In genomic region chr21:41241341-41241740, GRCh38 we compare ENCODE assay signal across 19 cellular contexts.
"Had no signal": no experiment of that assay in that cellular context is flagged by ENCODE, and none has a peak within 500 bp of the region (broad histone marks: within the 10 kb centered on the region; RNA-seq: fewer than 3 reads in every experiment).

No MANE protein-coding gene starts in this region.

- H3K9me3 ChIP-seq: ascending aorta, gastrocnemius medialis, stomach, thyroid gland had no signal

- H3K4me3 ChIP-seq: ascending aorta, coronary artery, gastrocnemius medialis, neural progenitor cell, stomach, thyroid gland had no signal

- H3K27ac ChIP-seq: coronary artery, epithelial cell of prostate, gastrocnemius medialis, neural progenitor cell, parathyroid adenoma, stomach, thyroid gland, WERI-Rb-1 had no signal

- ATAC-seq: activated CD8-positive, alpha-beta T cell treated with anti-CD3 and anti-CD28 coated beads, Interleukin-2, amount 10 ng/mL, durations not matched to agents 7 days and 5 days; activated naive CD8-positive, alpha-beta T cell treated with anti-CD3 and anti-CD28 coated beads, Interleukin-2, amount 50 U/mL, for 24 hours; left ventricle myocardium superior had no signal

- H3K27me3 ChIP-seq: ascending aorta, gastrocnemius medialis, neural progenitor cell, stomach, thyroid gland had no signal

- H3K9ac ChIP-seq: neural progenitor cell, parathyroid adenoma had no signal

- H3K4me1 ChIP-seq: gastrocnemius medialis, neural progenitor cell, parathyroid adenoma, stomach, thyroid gland had no signal

- H3K36me3 ChIP-seq: neural progenitor cell, WERI-Rb-1 had no signal

- DNase-seq: activated CD4-positive, alpha-beta T cell treated with anti-CD3 and anti-CD28 coated beads for 4 hours; activated CD8-positive, alpha-beta memory T cell treated with anti-CD3 and anti-CD28 coated beads, Interleukin-2, amount 50 U/mL, for 48 hours; activated CD8-positive, alpha-beta T cell treated with anti-CD3 and anti-CD28 coated beads, Interleukin-2, amount 10 ng/mL, durations not matched to agents 7 days and 5 days; activated naive CD4-positive, alpha-beta T cell treated with Interleukin-2 at 50 U/mL for 16 hours; activated naive CD8-positive, alpha-beta T cell treated with anti-CD3 and anti-CD28 coated beads, Interleukin-2, amount 50 U/mL, for 24 hours; effector CD8-positive, alpha-beta T cell; gastrocnemius medialis; left ventricle myocardium superior; mesenchymal stem cell; retina; small intestine; stomach; thyroid gland; WERI-Rb-1 had no signal
